ENCODE assay signal across 19 cellular contexts in the genomic region with DNA sequence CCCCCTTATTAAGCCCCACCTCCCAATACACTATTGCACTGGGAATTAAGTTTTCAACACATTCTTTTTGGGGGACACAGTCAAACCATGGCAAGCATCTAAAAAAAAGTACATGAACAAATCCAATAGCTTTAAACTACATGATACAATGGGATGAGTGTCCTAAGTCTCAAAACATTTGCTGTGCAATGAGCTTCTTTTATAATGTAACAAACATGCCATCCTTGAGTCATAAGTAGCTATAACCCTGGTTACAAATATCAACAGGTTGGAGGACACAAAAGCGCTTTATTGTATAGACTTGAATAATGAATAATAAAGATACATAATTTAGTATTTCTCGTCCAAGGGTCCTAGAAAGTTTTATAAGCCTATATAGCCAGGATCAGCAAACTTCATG.
"Had no signal": no experiment of that assay in that cellular context is flagged by ENCODE, and none has a peak within 500 bp of the region (broad histone marks: within the 10 kb centered on the region; RNA-seq: fewer than 3 reads in every experiment).

No MANE protein-coding gene starts in this region.

- H3K36me3 ChIP-seq: colonic mucosa, esophagus muscularis mucosa, prostate gland, right lobe of liver, suprapubic skin, thyroid gland had no signal

- H3K4me3 ChIP-seq: colonic mucosa, esophagus muscularis mucosa, hepatocyte, prostate gland, right lobe of liver, suprapubic skin, thyroid gland had no signal

- H3K4me1 ChIP-seq: colonic mucosa, esophagus muscularis mucosa, parathyroid adenoma, right lobe of liver, suprapubic skin, thyroid gland had no signal

- H3K27me3 ChIP-seq: colonic mucosa, esophagus muscularis mucosa, hepatocyte, right lobe of liver, suprapubic skin, thyroid gland had no signal

- ATAC-seq: right lobe of liver; stimulated activated effector memory CD8-positive, alpha-beta T cell treated with anti-CD3 and anti-CD28 coated beads, Interleukin-12 subunit alpha, Interleukin-12 subunit beta, amount 100 ng/mL, for 72 hours; stimulated activated naive CD8-positive, alpha-beta T cell treated with anti-CD3 and anti-CD28 coated beads, Interleukin-15, Interleukin-2, amounts not matched to agents 100 U/mL and 50 U/mL, for 24 hours had no signal

- FAIRE-seq: endothelial cell of umbilical vein, urothelium cell line had no signal

- H3K27ac ChIP-seq: colonic mucosa, esophagus muscularis mucosa, hepatocyte, parathyroid adenoma, prostate gland, right lobe of liver, suprapubic skin, thyroid gland had no signal

- DNase-seq: colonic mucosa; dermis blood vessel endothelial cell; foreskin fibroblast; head of caudate nucleus; midbrain; naive B cell; right lobe of liver; stimulated activated CD4-positive, alpha-beta T cell treated with anti-CD3 and anti-CD28 coated beads, Interleukin-4, amount 100 ng/mL, for 1 hour; stimulated activated CD8-positive, alpha-beta memory T cell treated with anti-CD3 and anti-CD28 coated beads, Interleukin-4, amount 100 ng/mL, for 48 hours; stimulated activated naive CD8-positive, alpha-beta T cell treated with anti-CD3 and anti-CD28 coated beads, Interleukin-15, Interleukin-2, amounts not matched to agents 100 U/mL and 50 U/mL, for 24 hours; thyroid gland had no signal
